ENCODE assay signal across 25 cellular contexts in the genomic region with DNA sequence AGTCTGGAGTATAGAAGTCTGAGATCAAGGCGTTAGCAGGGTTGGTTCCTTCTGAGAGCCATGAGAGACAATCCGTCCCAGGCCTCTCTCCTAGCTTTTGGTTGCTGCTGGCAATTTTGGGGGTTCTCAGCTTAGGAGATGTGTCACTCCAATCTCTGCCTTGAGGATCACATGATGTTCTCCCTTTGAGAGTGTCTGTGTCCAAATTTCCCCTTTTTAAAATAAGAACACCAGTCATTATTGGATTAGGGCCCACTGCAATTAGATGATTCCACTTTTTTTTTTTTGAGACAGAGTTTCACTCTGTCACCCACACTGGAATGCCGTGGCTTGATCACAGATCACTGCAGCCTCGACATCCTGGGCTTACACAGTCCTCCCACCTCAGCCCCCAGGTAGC. TPM values are rescaled to one million over a fixed set of nuclear protein-coding genes. Genes with fewer than 3 reads are reported as not detected.
DNase-seq lines count a peak whose midpoint lies in the region; FAIRE-seq and TF ChIP-seq lines count a peak whose summit lies in the region.
"Had no signal": no experiment of that assay in that cellular context is flagged by ENCODE, and none has a peak within 500 bp of the region (broad histone marks: within the 10 kb centered on the region; RNA-seq: fewer than 3 reads in every experiment).

No MANE protein-coding gene starts in this region.

- no peak for FAIRE-seq in small intestine (lab: Jason Lieb, UNC)
- FAIRE-seq: A204.1, D721Med, GM12891, GM18507 had no signal

- no peaks in the 10 kb centered on the region for H3K27me3 ChIP-seq in ascending aorta
- H3K27me3 ChIP-seq in small intestine (ENCODE audit: control insufficient read depth in 2 of 2, insufficient read depth in 2 of 2, low read length in 2 of 2), result no peaks in the 10 kb centered on the region
- H3K27me3 ChIP-seq: BLaER1 had no signal

- 55 to 73% (median 66%) methylated on average over 4 of the region's 4 CpGs for WGBS in small intestine, 3 donors

- intact Hi-C loops in ascending aorta (cut with DNase I), result no loop called here

- 0 out of 2 replicates have a peak overlapping the region, but pooled peaks have one; percentile 3 for H3K27ac ChIP-seq in VCaP
- H3K27ac ChIP-seq in ascending aorta, result no peak overlapping the region
- H3K27ac ChIP-seq in small intestine (ENCODE audit: low read depth in 1 of 2, low read length in 1 of 2), result no peak overlapping the region
- H3K27ac ChIP-seq: 22Rv1, BLaER1, C4-2B had no signal

- DNase-seq in NOMO-1 treated with DMSO at 0.1 percent for 48 hours (lab: John Stamatoyannopoulos, UW; ENCODE audit: unreplicated experiment) (peak; percentile 31), NOMO-1 treated with dmso at 0.1 percent for 144 hours (lab: John Stamatoyannopoulos, UW; ENCODE audit: unreplicated experiment) (no peak), medulla oblongata (ENCODE audit: extremely low spot score) (peak; percentile 46), pons (ENCODE audit: low spot score) (peak; percentile 51), ascending aorta (ENCODE audit: low spot score in 2 of 2) (no peak), small intestine (no peak), ecto neural progenitor cell (ENCODE audit: low spot score) (no peak)
- DNase-seq: CD4-positive, alpha-beta T cell; CD8-positive, alpha-beta memory T cell; DMS 273 treated with DMSO at 0.1 percent for 48 hours; DMS53; DMS79 treated with DMSO at 0.1 percent for 48 hours; GF-D8; H9; HFFc6 had no signal

- H3K4me1 ChIP-seq in ascending aorta (no peaks in the 10 kb centered on the region), small intestine (ENCODE audit: control insufficient read depth in 2 of 2, insufficient read depth in 1 of 2, low read depth in 1 of 2, low read length in 1 of 2) (no peaks in the 10 kb centered on the region)

- TF ChIP-seq CTCF in VCaP (conservative IDR thresholded peaks at IDR 0.05) (no peak), ascending aorta (IDR thresholded peaks at IDR 0.05) (no peak)

- H3K36me3 ChIP-seq in ascending aorta, result no peaks in the 10 kb centered on the region
- no peaks in the 10 kb centered on the region for H3K36me3 ChIP-seq in small intestine (ENCODE audit: control insufficient read depth in 2 of 2, insufficient read depth in 2 of 2, low read length in 2 of 2)
- H3K36me3 ChIP-seq: BLaER1 had no signal

- H3K4me3 ChIP-seq in ascending aorta (no peak overlapping the region), small intestine (ENCODE audit: low read depth in 1 of 2, low read length in 2 of 2) (no peak overlapping the region)
- H3K4me3 ChIP-seq: BLaER1, GM23338 had no signal

- H3K9me3 ChIP-seq in ascending aorta (no peaks in the 10 kb centered on the region), small intestine (ENCODE audit: control insufficient read depth, low read depth) (no peaks in the 10 kb centered on the region)
- H3K9me3 ChIP-seq: BLaER1 had no signal

RNA-seq across cellular contexts. Expression of a gene that starts 10.2 kb away (rescaled TPM):
- total RNA-seq in ascending aorta, result not detected
- under 1 TPM in 1 of 3 donors, not detected in 2; 0.24 TPM for polyA plus RNA-seq in small intestine
- total RNA-seq: B cell; CD4-positive, alpha-beta T cell; HFFc6 had no signal
- polyA plus RNA-seq: CD8-positive, alpha-beta memory T cell had no signal

RNA-seq across cellular contexts. Expression of a gene that starts 30.9 kb away (rescaled TPM):
- total RNA-seq in ascending aorta, result 443 TPM
- polyA plus RNA-seq in small intestine, result 10 to 100 TPM; 25.8 to 31.5 (median 31.1) TPM

RNA-seq across cellular contexts. Expression of a gene that starts 44.3 kb away (rescaled TPM):
- total RNA-seq in ascending aorta, result 43.3 TPM
- 100 to 1,000 TPM in 1 of 3 donors, 10 to 100 TPM in 2; 67.3 to 111 (median 68.2) TPM for polyA plus RNA-seq in small intestine

Comparison
In these comparisons a context has a peak if more than half of its experiments do, and no peak if none do; other contexts are left out.
1. DNase-seq: peak in NOMO-1 treated with DMSO at 0.1 percent for 48 hours (single experiment), medulla oblongata (single experiment) and pons (single experiment); none in NOMO-1 treated with dmso at 0.1 percent for 144 hours (single experiment), ascending aorta (0 of 2), small intestine (single experiment) and ecto neural progenitor cell (single experiment).